ENCODE assay signal across 25 cellular contexts in genomic region chr1:214125819-214126218, GRCh38.
DNase-seq lines count a peak whose midpoint lies in the region; ATAC-seq, FAIRE-seq and TF ChIP-seq lines count a peak whose summit lies in the region.
"Had no signal": no experiment of that assay in that cellular context is flagged by ENCODE, and none has a peak within 500 bp of the region (broad histone marks: within the 10 kb centered on the region; RNA-seq: fewer than 3 reads in every experiment).

No MANE protein-coding gene starts in this region.

- H3K36me3 ChIP-seq in HepG2 (replicated peaks in 1 of 2; ENCODE audit: control insufficient read depth in 1 of 2, insufficient read depth in 2 of 2, low read length in 2 of 2) (no peaks in the 10 kb centered on the region), trophoblast cell (ENCODE audit: control insufficient read depth in 1 of 2, insufficient read depth in 2 of 2, low read length in 2 of 2) (no peaks in the 10 kb centered on the region), heart left ventricle (no peaks in the 10 kb centered on the region)
- H3K36me3 ChIP-seq: BE2C; BLaER1 treated with 17β-estradiol and CSF1 and Interleukin-3, amounts not matched to agents 10 nM and 100 nM; HAP-1 had no signal

- H2BK5ac ChIP-seq in trophoblast cell (ENCODE audit: low read depth, low read length, poor library complexity) = no peak overlapping the region

- H3K36me3 Mint-ChIP-seq in HFFc6 (ENCODE audit: low read depth) = no peaks in the 10 kb centered on the region
- H3K36me3 Mint-ChIP-seq: CD14-positive monocyte; CD8-positive, alpha-beta memory T cell had no signal

- peak overlapping the region; percentile 55 for H3K27ac ChIP-seq in HepG2 (ENCODE audit: extremely low read length, insufficient read depth, low read length)
- H3K27ac ChIP-seq in trophoblast cell (ENCODE audit: low read depth, low read length) = no peak overlapping the region
- H3K27ac ChIP-seq in heart left ventricle = no peak overlapping the region
- H3K27ac ChIP-seq: A549; BLaER1 treated with 17β-estradiol and CSF1 and Interleukin-3, amounts not matched to agents 10 nM and 100 nM had no signal

- no peak overlapping the region for H3K4me3 ChIP-seq in HepG2 (replicated peaks in 1 of 3; ENCODE audit: insufficient read depth in 1 of 3, low read depth in 2 of 3, low read length in 3 of 3)
- no peak overlapping the region for H3K4me3 ChIP-seq in trophoblast cell (ENCODE audit: low read depth, low read length)
- no peak overlapping the region for H3K4me3 ChIP-seq in heart left ventricle
- H3K4me3 ChIP-seq: A549; BLaER1 treated with 17β-estradiol and CSF1 and Interleukin-3, amounts not matched to agents 10 nM and 100 nM; HAP-1 had no signal

- H3K9me3 ChIP-seq in HepG2 (ENCODE audit: low read length) (no peaks in the 10 kb centered on the region), trophoblast cell (ENCODE audit: insufficient read depth, low read depth, low read length) (no peaks in the 10 kb centered on the region), heart left ventricle (no peaks in the 10 kb centered on the region)
- H3K9me3 ChIP-seq: A549; BE2C; BLaER1 treated with 17β-estradiol and CSF1 and Interleukin-3, amounts not matched to agents 10 nM and 100 nM; HAP-1 had no signal

- H3K4ac ChIP-seq in trophoblast cell (ENCODE audit: low read depth, low read length) = no peak overlapping the region

- H2BK120ac ChIP-seq in trophoblast cell (ENCODE audit: insufficient read depth, low read length, poor library complexity) = peak overlapping the region; percentile 88

- FAIRE-seq in HepG2 (lab: Jason Lieb, UNC) = no peak
- FAIRE-seq: A549, D721Med, GM12891, GM18507, H54 had no signal

- H3K4me1 Mint-ChIP-seq in HFFc6 (ENCODE audit: low read depth) = peaks cover 25% of the 10 kb centered on the region
- H3K4me1 Mint-ChIP-seq: CD14-positive monocyte had no signal

- intact Hi-C loops in HepG2 (cut with micrococcal nuclease; ENCODE audit: unreplicated experiment) = no loop called here
- intact Hi-C loops in heart left ventricle (cut with DNase I) = loop anchor here in 8 of 10 donors (2.0 to 10.0 kb wide), 6 partner anchors 91 to 1001 kb away; no protein-coding TSS in a partner anchor

- no peaks in the 10 kb centered on the region for H4K20me1 ChIP-seq in HepG2 (ENCODE audit: insufficient read depth, low read length)
- H4K20me1 ChIP-seq: BLaER1 treated with 17β-estradiol and CSF1 and Interleukin-3, amounts not matched to agents 10 nM and 100 nM had no signal

- peak overlapping the region; percentile 86 for H2BK12ac ChIP-seq in trophoblast cell (ENCODE audit: low read length)

- WGBS in HepG2 (ENCODE audit: low lambda C conversion rate) = 96% methylated on average over 1 of the region's 1 CpG
- no CpG with 5 or more reads among the region's 1 CpG for WGBS in trophoblast cell (ENCODE audit: extremely low coverage, insufficient coverage, insufficient read length)
- 71 to 89% (median 78%) methylated on average over 1 of the region's 1 CpG for WGBS in heart left ventricle, 4 donors

- H3K9me3 Mint-ChIP-seq in HFFc6 = no peaks in the 10 kb centered on the region
- H3K9me3 Mint-ChIP-seq: CD4-positive, alpha-beta T cell had no signal

- peak overlapping the region; percentile 61 for H3K18ac ChIP-seq in trophoblast cell (ENCODE audit: low read length)

- TF ChIP-seq EP300 in HepG2 (IDR thresholded peaks at IDR 0.05; ENCODE audit: low read depth in 2 of 2, low read length in 2 of 2) (no peak), HepG2 (CRISPR knock-in tag; IDR thresholded peaks at IDR 0.05; ENCODE audit: borderline replicate concordance) (no peak)

- TF ChIP-seq CTCF in HFFc6 (IDR thresholded peaks at IDR 0.05) (no peak), HepG2 (CRISPR knock-in tag; IDR thresholded peaks at IDR 0.05) (no peak), heart left ventricle (IDR thresholded peaks at IDR 0.05) (no peak)

- POLR2A ChIA-PET in HepG2 (lab: Yijun Ruan, JAX) = interaction anchor here (2.5 to 5.1 kb wide), 3 partner anchors 81 to 137 kb away, joined by 8 to 52 read pairs (median 10); partner anchors contain the start of gene PROX1

- H3K4me1 ChIP-seq in HepG2 (ENCODE audit: insufficient read depth, low read length) (peaks cover 62% of the 10 kb centered on the region), trophoblast cell (ENCODE audit: control insufficient read depth in 1 of 2, insufficient read depth in 2 of 2, low read length in 2 of 2) (peaks cover 7 to 9% of the 10 kb centered on the region in 2 experiments), heart left ventricle (peaks cover 0 to 7% (median 0%) of the 10 kb centered on the region in 12 donors)
- H3K4me1 ChIP-seq: HAP-1 had no signal

- TF ChIP-seq POLR2A in HepG2 (IDR thresholded peaks at IDR 0.05; ENCODE audit: insufficient read depth in 1 of 2, low read depth in 2 of 2, low read length in 2 of 2) = no peak
- TF ChIP-seq POLR2A in heart left ventricle (IDR thresholded peaks at IDR 0.05) = no peak

- no peak for DNase-seq in HFFc6
- no peak for DNase-seq in HepG2 (ENCODE audit: low spot score)
- DNase-seq in trophoblast cell = no peak
- DNase-seq in heart left ventricle = no peak
- DNase-seq in kidney tubule cell (ENCODE audit: low spot score) = no peak
- no peak for DNase-seq in activated CD8-positive, alpha-beta memory T cell treated with anti-CD3 and anti-CD28 coated beads, Interleukin-2, amount 50 U/mL, for 4 hours
- DNase-seq: 8988T; ACHN; AML-193; BE2C; CD4-positive, alpha-beta T cell; CD8-positive, alpha-beta memory T cell; DMS 273 treated with DMSO at 0.1 percent for 48 hours; DMS79; EL; GDM1; GOT3 had no signal

- H4K12ac ChIP-seq in trophoblast cell (ENCODE audit: low read depth, low read length) = no peak overlapping the region

- H3K4me3 Mint-ChIP-seq in HFFc6 = peak overlapping the region; percentile 54; the same call in 1 of the 2 replicates
- H3K4me3 Mint-ChIP-seq: CD14-positive monocyte; CD4-positive, alpha-beta T cell; CD8-positive, alpha-beta memory T cell had no signal

- peak overlapping the region; percentile 79 for H3K14ac ChIP-seq in trophoblast cell (ENCODE audit: low read length)

- H2AK5ac ChIP-seq in trophoblast cell (ENCODE audit: low read length) = peak overlapping the region; percentile 84

- H3K9ac ChIP-seq in HepG2 (ENCODE audit: insufficient read depth, low read depth, low read length) = no peak overlapping the region
- no peak overlapping the region for H3K9ac ChIP-seq in trophoblast cell (ENCODE audit: low read length)
- H3K9ac ChIP-seq: BLaER1 treated with 17β-estradiol and CSF1 and Interleukin-3, amounts not matched to agents 10 nM and 100 nM had no signal

- no peak for TF ChIP-seq RAD21 in HepG2 (CRISPR knock-in tag; IDR thresholded peaks at IDR 0.05)

- H4K91ac ChIP-seq in trophoblast cell (ENCODE audit: low read depth, low read length) = peak overlapping the region; percentile 82

- H3K79me1 ChIP-seq in trophoblast cell (ENCODE audit: low read length) = peaks cover 23% of the 10 kb centered on the region

- H4K8ac ChIP-seq in trophoblast cell (ENCODE audit: low read depth, low read length) = peak overlapping the region; percentile 69

- in situ Hi-C loops in HepG2 (cut with HindIII; ENCODE audit: extremely low pct_ligation_motif_present, low pct_unique_long_range_greater_than_20kb) = loop anchor here (10.0 kb wide), 4 partner anchors 561 to 1001 kb away; no protein-coding TSS in a partner anchor

- H2AFZ ChIP-seq in HepG2 (ENCODE audit: low read length) (no peak overlapping the region), trophoblast cell (ENCODE audit: insufficient read depth, low read length, poor library complexity) (peak overlapping the region; percentile 25)

- BruUV-seq in HepG2 (replicated peaks; lab: Mats Ljungman, UMichigan) = no TSS peak

- CTCF ChIA-PET in HepG2 (lab: Yijun Ruan, JAX; ENCODE audit: low intra/inter-chr PET ratio, low total read pairs) = no interaction called here

- ATAC-seq in HepG2 (no peak), heart left ventricle (no peak)
- ATAC-seq: A549 had no signal

- no peak overlapping the region for H3K23ac ChIP-seq in trophoblast cell (ENCODE audit: low read length)

- H3K79me2 ChIP-seq in HepG2 (ENCODE audit: insufficient read depth, low read length) (no peaks in the 10 kb centered on the region), trophoblast cell (ENCODE audit: control insufficient read depth, insufficient read depth, low read length, poor library complexity) (no peaks in the 10 kb centered on the region)

- peaks cover 12% of the 10 kb centered on the region; the same call in 1 of the 2 replicates for H3K27me3 Mint-ChIP-seq in HFFc6 (ENCODE audit: insufficient read depth)

- no peaks in the 10 kb centered on the region for H3K27me3 ChIP-seq in HepG2 (ENCODE audit: control insufficient read depth in 1 of 2, insufficient read depth in 2 of 2, low read length in 2 of 2)
- no peaks in the 10 kb centered on the region for H3K27me3 ChIP-seq in trophoblast cell (ENCODE audit: insufficient read depth, low read length)
- H3K27me3 ChIP-seq in heart left ventricle = no peaks in the 10 kb centered on the region
- H3K27me3 ChIP-seq: BE2C; BLaER1 treated with 17β-estradiol and CSF1 and Interleukin-3, amounts not matched to agents 10 nM and 100 nM had no signal

- no peak overlapping the region for H3K27ac Mint-ChIP-seq in HFFc6
- H3K27ac Mint-ChIP-seq: CD14-positive monocyte; CD4-positive, alpha-beta T cell; CD8-positive, alpha-beta memory T cell had no signal

- no peak overlapping the region for H3K4me2 ChIP-seq in HepG2 (ENCODE audit: low read depth, low read length)
- no peak overlapping the region for H3K4me2 ChIP-seq in trophoblast cell (ENCODE audit: low read length)
- H3K4me2 ChIP-seq: A549 had no signal

TF ChIP-seq in HepG2, 621 proteins besides CTCF, POLR2A, EP300 and RAD21:
- TF ChIP-seq MAZ (IDR thresholded peaks at IDR 0.05; ENCODE audit: borderline replicate concordance, low read depth, low read length) = no peak
- no peak for TF ChIP-seq MAZ (CRISPR knock-in tag; IDR thresholded peaks at IDR 0.05; ENCODE audit: low read depth)
- TF ChIP-seq ZNF674 (CRISPR knock-in tag; IDR thresholded peaks at IDR 0.05; ENCODE audit: low read depth) = no peak
- peak; percentile 86 for TF ChIP-seq ZNF629 (CRISPR knock-in tag; conservative IDR thresholded peaks at IDR 0.05)
- TF ChIP-seq ZNF558 (CRISPR knock-in tag; IDR thresholded peaks at IDR 0.05; ENCODE audit: borderline replicate concordance) = no peak
